9 cellular contexts compared by ENCODE assay signal in the genomic region with DNA sequence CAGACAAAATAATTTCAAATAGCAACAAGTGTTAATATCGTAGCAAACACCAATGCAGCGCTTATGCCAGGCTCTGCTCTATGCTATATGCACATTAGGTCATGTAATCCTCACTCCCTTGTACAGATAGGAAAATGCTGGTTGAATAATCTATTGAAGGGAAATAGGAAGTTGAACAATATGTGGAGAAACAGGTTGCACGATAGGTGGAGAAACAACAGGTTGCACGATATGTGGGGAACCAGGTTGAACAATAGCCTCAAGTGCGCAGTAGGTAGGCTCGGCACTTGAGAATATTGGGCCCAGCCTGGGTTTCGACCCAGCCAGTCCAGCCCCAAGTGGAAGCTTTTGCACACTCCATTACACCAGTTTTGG.
DNase-seq lines count a peak whose midpoint lies in the region; ATAC-seq and TF ChIP-seq lines count a peak whose summit lies in the region.
"Had no signal": no experiment of that assay in that cellular context is flagged by ENCODE, and none has a peak within 500 bp of the region (broad histone marks: within the 10 kb centered on the region; RNA-seq: fewer than 3 reads in every experiment).

No MANE protein-coding gene starts in this region.

- H3K27ac ChIP-seq in heart left ventricle (peak overlapping the region; percentile 51 to 90 (median 78)), body of pancreas (peak overlapping the region in 3 of 4 donors; percentile 28 to 83 (median 55)), mucosa of rectum (ENCODE audit: low read depth in 2 of 2, low read length in 2 of 2) (peak overlapping the region in 1 of 2 donors; percentile 74)

- 82 to 85% (median 83%) methylated on average over 7 of the region's 7 CpGs for WGBS in heart left ventricle, 4 donors
- WGBS in body of pancreas, 2 donors = 78% methylated on average over 7 of the region's 7 CpGs

- H3K4me3 ChIP-seq in heart left ventricle (peak overlapping the region in 8 of 12 donors; percentile 63 to 82 (median 68)), body of pancreas (no peak overlapping the region), mucosa of rectum (ENCODE audit: low read length in 2 of 2) (peak overlapping the region; percentile 62 to 72)

- H3K9ac ChIP-seq in mucosa of rectum (ENCODE audit: low read depth in 1 of 2, low read length in 2 of 2) = no peak overlapping the region

- H3K4me1 ChIP-seq in heart left ventricle = peaks cover 0 to 43% (median 19%) of the 10 kb centered on the region in 12 donors
- peaks cover 24% of the 10 kb centered on the region for H3K4me1 ChIP-seq in body of pancreas
- H3K4me1 ChIP-seq in mucosa of rectum (ENCODE audit: control insufficient read depth in 2 of 2, insufficient read depth in 2 of 2, low read length in 2 of 2) = peaks cover 15 to 17% of the 10 kb centered on the region in 2 donors

- no peak for TF ChIP-seq POLR2A in heart left ventricle (IDR thresholded peaks at IDR 0.05)
- TF ChIP-seq POLR2A in body of pancreas (IDR thresholded peaks at IDR 0.05) = no peak

- intact Hi-C loops in heart left ventricle (cut with DNase I) (loop anchor here in 7 of 10 donors (5.0 to 10.0 kb wide), 5 partner anchors 78 to 163 kb away; partner anchors contain the start of gene SIRPA (in 4 of the 7)), left ventricle myocardium superior (cut with micrococcal nuclease) (loop anchor here (10.0 kb wide), 1 partner anchor 91 kb away; the partner anchor contains the start of gene SIRPA), body of pancreas (cut with DNase I) (no loop called here)

- TF ChIP-seq CTCF in heart left ventricle (IDR thresholded peaks at IDR 0.05) = no peak
- TF ChIP-seq CTCF in body of pancreas (IDR thresholded peaks at IDR 0.05) = no peak

- no peaks in the 10 kb centered on the region for H3K27me3 ChIP-seq in heart left ventricle
- H3K27me3 ChIP-seq in body of pancreas = no peaks in the 10 kb centered on the region
- H3K27me3 ChIP-seq in mucosa of rectum (ENCODE audit: control insufficient read depth in 2 of 2, insufficient read depth in 2 of 2, low read length in 2 of 2) = peaks cover 2 to 3% of the 10 kb centered on the region in 2 donors

- DNase-seq in heart left ventricle (no peak), left ventricle myocardium superior (no peak), body of pancreas (no peak), ureter (ENCODE audit: low spot score) (peak; percentile 18), NAMALWA (ENCODE audit: low spot score) (no peak)
- DNase-seq: central memory CD4-positive, alpha-beta T cell had no signal

- H3K9me3 ChIP-seq in heart left ventricle (no peaks in the 10 kb centered on the region), body of pancreas (no peaks in the 10 kb centered on the region), mucosa of rectum (ENCODE audit: control insufficient read depth in 2 of 2, low read length in 2 of 2) (no peaks in the 10 kb centered on the region)

- ATAC-seq in heart left ventricle (no peak), left ventricle myocardium superior (no peak), body of pancreas (no peak), GM21381 (IDR thresholded peaks at IDR 0.05; ENCODE audit: unreplicated experiment) (no peak), HG03159 (IDR thresholded peaks at IDR 0.05; ENCODE audit: unreplicated experiment) (no peak)

- H3K36me3 ChIP-seq in heart left ventricle (no peaks in the 10 kb centered on the region), body of pancreas (replicated peaks in 1 of 2; ENCODE audit: insufficient read depth in 1 of 2, low read depth in 2 of 2) (no peaks in the 10 kb centered on the region), mucosa of rectum (ENCODE audit: control insufficient read depth in 2 of 2, insufficient read depth in 2 of 2, low read length in 2 of 2) (no peaks in the 10 kb centered on the region)

Comparison
In these comparisons a context has a peak if more than half of its experiments do, and no peak if none do; other contexts are left out.
1. H3K4me3 ChIP-seq: peak in heart left ventricle (8 of 12) and mucosa of rectum (2 of 2); none in body of pancreas (0 of 2).